ENCODE assay signal across 8 cellular contexts in the genomic region with DNA sequence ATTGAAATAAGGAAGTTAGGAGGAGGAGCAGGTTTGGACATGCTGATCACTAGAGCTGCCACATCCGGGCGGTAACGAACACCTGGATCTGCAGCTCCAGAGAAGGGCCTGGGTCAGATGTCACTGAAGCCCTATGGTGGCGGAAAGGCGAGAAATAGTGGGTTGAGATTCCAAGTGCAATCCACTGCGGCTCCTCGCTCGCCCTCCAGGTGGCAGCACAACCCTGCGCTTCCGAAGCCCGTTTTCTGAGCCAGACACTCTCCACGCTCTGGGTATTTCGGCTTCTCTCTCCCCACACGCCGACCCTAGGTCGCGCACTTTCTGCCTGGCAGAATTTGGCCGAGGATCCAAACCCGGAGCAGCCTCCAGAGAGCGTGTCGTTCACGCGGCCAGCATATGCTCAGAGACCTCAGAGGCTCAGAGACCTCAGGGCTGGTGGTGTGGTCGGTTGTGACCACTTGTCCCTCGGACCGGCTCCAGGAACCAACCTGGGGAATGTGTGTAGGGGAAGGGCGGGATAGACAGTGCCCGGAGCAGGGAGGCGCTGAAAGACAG. TPM values are rescaled to one million over a fixed set of nuclear protein-coding genes. Genes with fewer than 3 reads are reported as not detected.
A peak's percentile ranks its signal among the peaks of the same experiment; 100 is the strongest.
DNase-seq lines count a peak whose midpoint lies in the region; FAIRE-seq and TF ChIP-seq lines count a peak whose summit lies in the region.

No MANE protein-coding gene starts in this region.

- intact Hi-C loops in vagina (cut with DNase I): loop anchor here (2.0 kb wide), 1 partner anchor 16 kb away; no protein-coding TSS in a partner anchor

- DNase-seq in DMS53 treated with DMSO at 0.1 percent for 48 hours (lab: John Stamatoyannopoulos, UW; ENCODE audit: unreplicated experiment): peak; percentile 94
- peak; percentile 53 for DNase-seq in NCI-H1436 (lab: John Stamatoyannopoulos, UW)
- peak; percentile 74 for DNase-seq in T1000 (lab: John Stamatoyannopoulos, UW)
- DNase-seq in astrocyte (ENCODE audit: low read depth): peak; percentile 35
- peak; percentile 89 for DNase-seq in hepatic stellate cell (ENCODE audit: low spot score)
- DNase-seq in renal cortical epithelial cell (ENCODE audit: low read depth): peak; percentile 66
- DNase-seq in vagina (ENCODE audit: extremely low spot score in 2 of 2): no peak

- CTCF ChIA-PET in HEK293 (lab: Yijun Ruan, JAX): interaction anchor here (0.6 to 9.0 kb wide), 29 partner anchors 9 to 767 kb away, joined by 3 to 160 read pairs (median 4); partner anchors contain the start of genes ACAP1 and CTDNEP1

- no peaks in the 10 kb centered on the region; a peak in 1 of 3 replicates for H3K36me3 ChIP-seq in HEK293 (ENCODE audit: control insufficient read depth in 2 of 2, insufficient read depth in 1 of 2, low read length in 2 of 2)
- no peaks in the 10 kb centered on the region for H3K36me3 ChIP-seq in astrocyte (ENCODE audit: insufficient read depth, low read length)
- H3K36me3 ChIP-seq in vagina: no peaks in the 10 kb centered on the region

- H4K20me1 ChIP-seq in astrocyte (ENCODE audit: insufficient read depth, low read length): no peaks in the 10 kb centered on the region

- peak overlapping the region; percentile 59 for H3K9ac ChIP-seq in astrocyte (ENCODE audit: low read length)

- peak overlapping the region; percentile 97 for H3K4me2 ChIP-seq in astrocyte (ENCODE audit: low read length)

- H3K27me3 ChIP-seq in astrocyte (ENCODE audit: insufficient read depth, low read length): peaks cover 16% of the 10 kb centered on the region
- no peaks in the 10 kb centered on the region for H3K27me3 ChIP-seq in vagina

- H3K27ac ChIP-seq in HEK293 (ENCODE audit: extremely low read depth, low read depth, low read length) (no peak overlapping the region), astrocyte (ENCODE audit: low read depth, low read length) (peak overlapping the region; percentile 35), vagina (peak overlapping the region; percentile 77)

- H3K9me3 Mint-ChIP-seq in astrocyte (ENCODE audit: unreplicated experiment): no peaks in the 10 kb centered on the region

- no peaks in the 10 kb centered on the region for H3K79me2 ChIP-seq in astrocyte (ENCODE audit: insufficient read depth, low read length)

- H3K36me3 Mint-ChIP-seq in astrocyte (ENCODE audit: low read depth, unreplicated experiment): no peaks in the 10 kb centered on the region

- peak; percentile 55 for FAIRE-seq in astrocyte (lab: Jason Lieb, UNC)

- peak overlapping the region; percentile 90 for H2AFZ ChIP-seq in astrocyte (ENCODE audit: low read depth, low read length)

- no peaks in the 10 kb centered on the region for H3K4me1 Mint-ChIP-seq in astrocyte (ENCODE audit: low read depth, unreplicated experiment)

- peak; percentile 99 for TF ChIP-seq CTCF in HEK293 (tag by site-specific recombination; IDR thresholded peaks at IDR 0.05)
- TF ChIP-seq CTCF in astrocyte (IDR thresholded peaks at IDR 0.05; ENCODE audit: insufficient read depth, low read depth, low read length): peak; percentile 91
- TF ChIP-seq CTCF in vagina (IDR thresholded peaks at IDR 0.05): peak; percentile 83 to 92 (median 90)

- no peak for TF ChIP-seq POLR2A in vagina (IDR thresholded peaks at IDR 0.05)

- POLR2A ChIA-PET in HEK293 (lab: Yijun Ruan, JAX): interaction anchor here (0.7 to 3.1 kb wide), 17 partner anchors 11 to 69 kb away, joined by 3 to 20 read pairs (median 4); partner anchors contain the start of genes CTDNEP1, ELP5 and NEURL4

- peaks cover 9% of the 10 kb centered on the region for H3K4me1 ChIP-seq in HEK293 (ENCODE audit: control insufficient read depth, insufficient read depth, low read length)
- H3K4me1 ChIP-seq in astrocyte (ENCODE audit: insufficient read depth, low read length): peaks cover 14% of the 10 kb centered on the region
- H3K4me1 ChIP-seq in vagina: peaks cover 24% of the 10 kb centered on the region

- peak overlapping the region; percentile 66 for H3K27ac Mint-ChIP-seq in astrocyte (ENCODE audit: unreplicated experiment)

- H3K4me3 ChIP-seq in HEK293 (ENCODE audit: low read depth, low read length) (peak overlapping the region; percentile 32), astrocyte (ENCODE audit: insufficient read depth, low read depth, low read length) (peak overlapping the region; percentile 53), vagina (peak overlapping the region; percentile 43)

- H3K9me3 ChIP-seq in HEK293 (ENCODE audit: control insufficient read depth, insufficient read depth, low read depth, low read length) (no peaks in the 10 kb centered on the region), astrocyte (ENCODE audit: insufficient read depth, low read depth, low read length) (no peaks in the 10 kb centered on the region), vagina (no peaks in the 10 kb centered on the region)

- peak overlapping the region; percentile 78 for H3K4me3 Mint-ChIP-seq in astrocyte (ENCODE audit: unreplicated experiment)

- peaks cover 35% of the 10 kb centered on the region for H3K27me3 Mint-ChIP-seq in astrocyte (ENCODE audit: low read depth, unreplicated experiment)

TF ChIP-seq in HEK293, 187 proteins besides CTCF, POLR2A, EP300 and RAD21 (continues in another document):
- no peak for TF ChIP-seq ZNF302 (tag by site-specific recombination; IDR thresholded peaks at IDR 0.05; ENCODE audit: low read depth)
- no peak for TF ChIP-seq KLF16 (tag by site-specific recombination; IDR thresholded peaks at IDR 0.05)
- TF ChIP-seq, protein P1, sequence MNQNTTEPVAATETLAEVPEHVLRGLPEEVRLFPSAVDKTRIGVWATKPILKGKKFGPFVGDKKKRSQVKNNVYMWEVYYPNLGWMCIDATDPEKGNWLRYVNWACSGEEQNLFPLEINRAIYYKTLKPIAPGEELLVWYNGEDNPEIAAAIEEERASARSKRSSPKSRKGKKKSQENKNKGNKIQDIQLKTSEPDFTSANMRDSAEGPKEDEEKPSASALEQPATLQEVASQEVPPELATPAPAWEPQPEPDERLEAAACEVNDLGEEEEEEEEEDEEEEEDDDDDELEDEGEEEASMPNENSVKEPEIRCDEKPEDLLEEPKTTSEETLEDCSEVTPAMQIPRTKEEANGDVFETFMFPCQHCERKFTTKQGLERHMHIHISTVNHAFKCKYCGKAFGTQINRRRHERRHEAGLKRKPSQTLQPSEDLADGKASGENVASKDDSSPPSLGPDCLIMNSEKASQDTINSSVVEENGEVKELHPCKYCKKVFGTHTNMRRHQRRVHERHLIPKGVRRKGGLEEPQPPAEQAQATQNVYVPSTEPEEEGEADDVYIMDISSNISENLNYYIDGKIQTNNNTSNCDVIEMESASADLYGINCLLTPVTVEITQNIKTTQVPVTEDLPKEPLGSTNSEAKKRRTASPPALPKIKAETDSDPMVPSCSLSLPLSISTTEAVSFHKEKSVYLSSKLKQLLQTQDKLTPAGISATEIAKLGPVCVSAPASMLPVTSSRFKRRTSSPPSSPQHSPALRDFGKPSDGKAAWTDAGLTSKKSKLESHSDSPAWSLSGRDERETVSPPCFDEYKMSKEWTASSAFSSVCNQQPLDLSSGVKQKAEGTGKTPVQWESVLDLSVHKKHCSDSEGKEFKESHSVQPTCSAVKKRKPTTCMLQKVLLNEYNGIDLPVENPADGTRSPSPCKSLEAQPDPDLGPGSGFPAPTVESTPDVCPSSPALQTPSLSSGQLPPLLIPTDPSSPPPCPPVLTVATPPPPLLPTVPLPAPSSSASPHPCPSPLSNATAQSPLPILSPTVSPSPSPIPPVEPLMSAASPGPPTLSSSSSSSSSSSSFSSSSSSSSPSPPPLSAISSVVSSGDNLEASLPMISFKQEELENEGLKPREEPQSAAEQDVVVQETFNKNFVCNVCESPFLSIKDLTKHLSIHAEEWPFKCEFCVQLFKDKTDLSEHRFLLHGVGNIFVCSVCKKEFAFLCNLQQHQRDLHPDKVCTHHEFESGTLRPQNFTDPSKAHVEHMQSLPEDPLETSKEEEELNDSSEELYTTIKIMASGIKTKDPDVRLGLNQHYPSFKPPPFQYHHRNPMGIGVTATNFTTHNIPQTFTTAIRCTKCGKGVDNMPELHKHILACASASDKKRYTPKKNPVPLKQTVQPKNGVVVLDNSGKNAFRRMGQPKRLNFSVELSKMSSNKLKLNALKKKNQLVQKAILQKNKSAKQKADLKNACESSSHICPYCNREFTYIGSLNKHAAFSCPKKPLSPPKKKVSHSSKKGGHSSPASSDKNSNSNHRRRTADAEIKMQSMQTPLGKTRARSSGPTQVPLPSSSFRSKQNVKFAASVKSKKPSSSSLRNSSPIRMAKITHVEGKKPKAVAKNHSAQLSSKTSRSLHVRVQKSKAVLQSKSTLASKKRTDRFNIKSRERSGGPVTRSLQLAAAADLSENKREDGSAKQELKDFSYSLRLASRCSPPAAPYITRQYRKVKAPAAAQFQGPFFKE (tag by site-specific recombination; IDR thresholded peaks at IDR 0.05; ENCODE audit: borderline replicate concordance): no peak
- TF ChIP-seq, protein P2, sequence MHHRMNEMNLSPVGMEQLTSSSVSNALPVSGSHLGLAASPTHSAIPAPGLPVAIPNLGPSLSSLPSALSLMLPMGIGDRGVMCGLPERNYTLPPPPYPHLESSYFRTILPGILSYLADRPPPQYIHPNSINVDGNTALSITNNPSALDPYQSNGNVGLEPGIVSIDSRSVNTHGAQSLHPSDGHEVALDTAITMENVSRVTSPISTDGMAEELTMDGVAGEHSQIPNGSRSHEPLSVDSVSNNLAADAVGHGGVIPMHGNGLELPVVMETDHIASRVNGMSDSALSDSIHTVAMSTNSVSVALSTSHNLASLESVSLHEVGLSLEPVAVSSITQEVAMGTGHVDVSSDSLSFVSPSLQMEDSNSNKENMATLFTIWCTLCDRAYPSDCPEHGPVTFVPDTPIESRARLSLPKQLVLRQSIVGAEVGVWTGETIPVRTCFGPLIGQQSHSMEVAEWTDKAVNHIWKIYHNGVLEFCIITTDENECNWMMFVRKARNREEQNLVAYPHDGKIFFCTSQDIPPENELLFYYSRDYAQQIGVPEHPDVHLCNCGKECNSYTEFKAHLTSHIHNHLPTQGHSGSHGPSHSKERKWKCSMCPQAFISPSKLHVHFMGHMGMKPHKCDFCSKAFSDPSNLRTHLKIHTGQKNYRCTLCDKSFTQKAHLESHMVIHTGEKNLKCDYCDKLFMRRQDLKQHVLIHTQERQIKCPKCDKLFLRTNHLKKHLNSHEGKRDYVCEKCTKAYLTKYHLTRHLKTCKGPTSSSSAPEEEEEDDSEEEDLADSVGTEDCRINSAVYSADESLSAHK (tag by site-specific recombination; IDR thresholded peaks at IDR 0.05): no peak
- 0 out of 2 replicates have a peak, but pooled peaks have one; percentile 53 for TF ChIP-seq ZNF501 (tag by site-specific recombination; IDR thresholded peaks at IDR 0.05)

RNA-seq across cellular contexts. Expression of gene SLC2A4, which starts 0.9 kb away (rescaled TPM):
- total RNA-seq in astrocyte (0.30 TPM in 1 of 2 replicates, not detected in the other), renal cortical epithelial cell (0.30 and 0.35 TPM in 2 replicates), vagina (3.2 TPM)

RNA-seq across cellular contexts. Expression of gene YBX2, which starts 13.8 kb away (rescaled TPM):
- total RNA-seq in astrocyte: 0.24 and 0.86 TPM in 2 replicates
- 0.45 TPM in 1 of 2 replicates, not detected in the other for total RNA-seq in renal cortical epithelial cell
- 0.25 TPM for total RNA-seq in vagina

RNA-seq across cellular contexts. Expression of gene CLDN7, which starts 18.3 kb away (rescaled TPM):
- total RNA-seq in astrocyte: 4.6 and 10.5 TPM in 2 replicates
- total RNA-seq in renal cortical epithelial cell: 25.1 and 306 TPM in 2 replicates
- 75.9 TPM for total RNA-seq in vagina

RNA-seq across cellular contexts. Expression of gene EIF5A, which starts 26.8 kb away (rescaled TPM):
- total RNA-seq in astrocyte: 841 and 915 TPM in 2 replicates
- total RNA-seq in renal cortical epithelial cell: 352 and 682 TPM in 2 replicates
- 238 TPM for total RNA-seq in vagina

RNA-seq across cellular contexts. Expression of gene ELP5, which starts 28.6 kb away (rescaled TPM):
- total RNA-seq in astrocyte (24.9 and 25.4 TPM in 2 replicates), renal cortical epithelial cell (22.1 and 24.8 TPM in 2 replicates), vagina (30.9 TPM)

Comparison
In these comparisons a context has a peak if more than half of its experiments do, and no peak if none do; other contexts are left out.
1. DNase-seq: peak in DMS53 treated with DMSO at 0.1 percent for 48 hours (single experiment), NCI-H1436 (single experiment), T1000 (single experiment), astrocyte (single experiment), hepatic stellate cell (single experiment) and renal cortical epithelial cell (single experiment); none in vagina (0 of 2).
2. Peak in every context shown above with its lines, with median percentiles within 50 percentile points of each other: H3K4me3 ChIP-seq and CTCF ChIP-seq.